Comparison of ENCODE assay signal across 8 cellular contexts in genomic region chr19:36054733-36055686, GRCh38. TPM values are rescaled to one million over a fixed set of nuclear protein-coding genes. Genes with fewer than 3 reads are reported as not detected.
DNase-seq lines count a peak whose midpoint lies in the region; ATAC-seq lines count a peak whose summit lies in the region.

Gene WDR62, plus strand, starts transcription at chr19:36054897. Its CDS starts 75 bp downstream, at chr19:36054972.

- intact Hi-C loops in left colon (cut with DNase I, micrococcal nuclease): no loop called here

- ATAC-seq in HG03432 (IDR thresholded peaks at IDR 0.05; ENCODE audit: unreplicated experiment) (peak; percentile 72), left colon (peak; percentile 80)

- DNase-seq in AML-193 (lab: John Stamatoyannopoulos, UW): peak; percentile 92 to 95
- DNase-seq in GM19238 (ENCODE audit: insufficient read length, low spot score): peak; percentile 95
- peak; percentile 90 for DNase-seq in NCI-H510A (lab: John Stamatoyannopoulos, UW)
- peak; percentile 96 for DNase-seq in activated CD4-positive, CD25-positive, alpha-beta regulatory T cell treated with anti-CD3 and anti-CD28 coated beads, Interleukin-2, amount 50 U/mL, for 72 hours
- peak; percentile 82 to 94 for DNase-seq in cerebellar nuclear complex (lab: John Stamatoyannopoulos, UW)
- DNase-seq in left colon: peak; percentile 91 to 95
- peak; percentile 92 for DNase-seq in stimulated activated CD4-positive, alpha-beta T cell treated with anti-CD3 and anti-CD28 coated beads, Interleukin-2, amount 100 ng/mL, for 4 hours (ENCODE audit: low read depth)

RNA-seq across cellular contexts. Expression of gene WDR62, which starts in this region (rescaled TPM):
- 1 to 10 TPM in 1 of 2 donors, under 1 TPM in 1; 0.84 to 4.5 TPM for total RNA-seq in left colon

Comparison
In these comparisons a context has a peak if more than half of its experiments do, and no peak if none do; other contexts are left out.
1. Peak in every context shown above with its lines: DNase-seq and ATAC-seq.